19 cellular contexts compared by ENCODE assay signal in the genomic region with DNA sequence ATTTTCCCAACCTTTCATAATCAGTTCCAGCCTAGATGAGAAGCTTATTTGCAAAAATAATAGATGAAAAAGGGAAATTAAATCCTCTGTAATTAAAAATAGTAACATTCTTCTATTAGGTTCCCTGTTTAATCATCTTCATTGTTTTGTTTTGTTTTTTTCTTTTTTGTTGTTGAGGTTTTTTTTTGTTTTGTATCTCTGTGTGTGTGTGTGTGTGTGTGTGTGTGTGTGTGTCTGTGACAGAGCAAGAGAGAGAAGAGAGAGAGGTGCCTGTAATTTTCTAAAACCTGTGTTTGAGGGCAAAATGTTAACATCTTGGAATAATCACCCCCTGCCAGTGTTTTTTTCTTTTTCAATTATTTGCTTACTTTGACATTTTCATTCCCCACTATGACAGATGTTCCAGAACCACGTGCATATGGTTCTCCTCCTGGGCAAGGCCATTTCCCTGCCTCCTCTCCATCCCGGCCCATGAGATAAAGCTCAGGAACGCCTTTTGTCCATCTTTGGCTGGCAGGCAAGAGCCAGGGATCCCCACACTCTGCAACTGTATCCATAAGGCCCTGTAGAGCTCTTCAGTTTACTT.
"Had no signal": no experiment of that assay in that cellular context is flagged by ENCODE, and none has a peak within 500 bp of the region (broad histone marks: within the 10 kb centered on the region; RNA-seq: fewer than 3 reads in every experiment).

No MANE protein-coding gene starts in this region.

- DNase-seq: effector memory CD4-positive, alpha-beta T cell; gastrocnemius medialis; immature natural killer cell; left ventricle myocardium superior; mesenchymal stem cell; naive thymus-derived CD8-positive, alpha-beta T cell; posterior cingulate gyrus; spleen; stimulated activated CD4-positive, alpha-beta T cell treated with anti-CD3 and anti-CD28 coated beads, Interleukin-15, amount 100 ng/mL, for 24 hours; stimulated activated CD4-positive, alpha-beta T cell treated with anti-CD3 and anti-CD28 coated beads, Interleukin-1b, Interleukin-23, amount 100 ng/mL, for 48 hours; stimulated activated CD4-positive, alpha-beta T cell treated with anti-CD3 and anti-CD28 coated beads, Interleukin-4, amount 100 ng/mL, for 24 hours; testis; transverse colon had no signal

- H3K4me3 ChIP-seq: esophagus muscularis mucosa, gastrocnemius medialis, lung, spleen, testis, transverse colon had no signal

- H3K4me3 Mint-ChIP-seq: immature natural killer cell; naive thymus-derived CD8-positive, alpha-beta T cell; neural crest cell; stimulated activated memory B cell treated with anti-CD40 and anti-IgM and Interleukin-4, amounts not matched to agents 10 μg/mL and 1 μg/mL and 100 μg/mL, for 72 hours; stimulated activated naive CD8-positive, alpha-beta T cell treated with anti-CD3 and anti-CD28 coated beads, Interleukin-15, Interleukin-2, amounts not matched to agents 100 ng/mL and 50 ng/mL, for 24 hours had no signal

- H3K36me3 ChIP-seq: esophagus muscularis mucosa, gastrocnemius medialis, spleen, transverse colon had no signal

- H3K27ac ChIP-seq: epithelial cell of prostate, esophagus muscularis mucosa, gastrocnemius medialis, spleen, testis, transverse colon had no signal

- H3K4me1 Mint-ChIP-seq: immature natural killer cell; neural crest cell; stimulated activated memory B cell treated with anti-CD40 and anti-IgM and Interleukin-4, amounts not matched to agents 10 μg/mL and 1 μg/mL and 100 μg/mL, for 72 hours had no signal

- H3K9me3 Mint-ChIP-seq: immature natural killer cell had no signal

- H3K4me1 ChIP-seq: spleen had no signal

- H3K36me3 Mint-ChIP-seq: immature natural killer cell; stimulated activated memory B cell treated with anti-CD40 and anti-IgM and Interleukin-4, amounts not matched to agents 10 μg/mL and 1 μg/mL and 100 μg/mL, for 72 hours had no signal

- H3K9me3 ChIP-seq: esophagus muscularis mucosa, gastrocnemius medialis, testis, transverse colon had no signal

- H3K27me3 Mint-ChIP-seq: stimulated activated memory B cell treated with anti-CD40 and anti-IgM and Interleukin-4, amounts not matched to agents 10 μg/mL and 1 μg/mL and 100 μg/mL, for 72 hours had no signal

- H3K27me3 ChIP-seq: esophagus muscularis mucosa, gastrocnemius medialis, testis, transverse colon had no signal

- H3K27ac Mint-ChIP-seq: immature natural killer cell; naive thymus-derived CD8-positive, alpha-beta T cell; stimulated activated memory B cell treated with anti-CD40 and anti-IgM and Interleukin-4, amounts not matched to agents 10 μg/mL and 1 μg/mL and 100 μg/mL, for 72 hours; stimulated activated naive CD8-positive, alpha-beta T cell treated with anti-CD3 and anti-CD28 coated beads, Interleukin-15, Interleukin-2, amounts not matched to agents 100 ng/mL and 50 ng/mL, for 24 hours had no signal
